8 cellular contexts compared by ENCODE assay signal in genomic region chr2:11582526-11583202, GRCh38. TPM values are rescaled to one million over a fixed set of nuclear protein-coding genes. Genes with fewer than 3 reads are reported as not detected.
A peak's percentile ranks its signal among the peaks of the same experiment; 100 is the strongest.
DNase-seq lines count a peak whose midpoint lies in the region; ATAC-seq and TF ChIP-seq lines count a peak whose summit lies in the region.

No MANE protein-coding gene starts in this region.

- no CpG with 5 or more reads among the region's 19 CpGs for WGBS in H9 (ENCODE audit: extremely low coverage, insufficient read length, low lambda C conversion rate)
- WGBS in lung, 2 donors, result 55 to 62% methylated on average over 19 of the region's 19 CpGs

- H3K9me3 Mint-ChIP-seq in H9, result no peaks in the 10 kb centered on the region

- no peak overlapping the region for H2AK5ac ChIP-seq in H9 (ENCODE audit: insufficient read length, low read length)

- no peak overlapping the region for H3T11ph ChIP-seq in H9 (ENCODE audit: low read length)

- H3K18ac ChIP-seq in H9 (ENCODE audit: insufficient read length, low read depth, low read length), result no peak overlapping the region

- H3K4me3 Mint-ChIP-seq in H9, result no peak overlapping the region

- no peak overlapping the region for H2BK15ac ChIP-seq in H9 (ENCODE audit: low read depth, low read length)

- no peak overlapping the region for H4K91ac ChIP-seq in H9 (ENCODE audit: insufficient read length, low read depth, low read length)

- H3K9ac ChIP-seq in H9 (ENCODE audit: extremely low read depth, insufficient read length, low read length), result no peak overlapping the region

- H4K5ac ChIP-seq in H9 (ENCODE audit: insufficient read length, low read depth, low read length), result no peak overlapping the region

- peak; percentile 80 for DNase-seq in H9
- peak; percentile 19 for DNase-seq in NCI-H510A (lab: John Stamatoyannopoulos, UW)
- peak; percentile 80 for DNase-seq in activated CD4-positive, alpha-beta T cell treated with anti-CD3 and anti-CD28 coated beads for 48 hours
- DNase-seq in dermis blood vessel endothelial cell, result peak; percentile 77
- DNase-seq in lung (ENCODE audit: low spot score), result peak; percentile 67
- DNase-seq in stimulated activated CD8-positive, alpha-beta memory T cell treated with anti-CD3 and anti-CD28 coated beads, Interleukin-15, amount 100 ng/mL, for 1 hour (ENCODE audit: low read depth), result peak; percentile 25
- DNase-seq in NCI-H1048 (lab: John Stamatoyannopoulos, UW), result no peak

- no peak overlapping the region for H3K4ac ChIP-seq in H9 (ENCODE audit: low read depth, low read length)

- H3K4me1 ChIP-seq in H9 (ENCODE audit: insufficient read depth, low read length) (0 out of 2 replicates have a peak, but pooled peaks cover 2% of the 10 kb centered on the region), lung (ENCODE audit: control insufficient read depth in 2 of 2, insufficient read depth in 2 of 2, low read length in 2 of 2) (no peaks in the 10 kb centered on the region)

- H4K8ac ChIP-seq in H9 (replicated peaks; ENCODE audit: insufficient read length, low read depth, low read length), result no peak overlapping the region

- no peak overlapping the region for H3K23ac ChIP-seq in H9 (ENCODE audit: insufficient read length, low read depth, low read length)

- no peak overlapping the region for H2BK12ac ChIP-seq in H9 (ENCODE audit: insufficient read length, low read depth, low read length)

- H3K14ac ChIP-seq in H9 (ENCODE audit: insufficient read depth, low read length), result no peak overlapping the region

- H2AFZ ChIP-seq in H9 (ENCODE audit: low read length), result no peak overlapping the region

- no peaks in the 10 kb centered on the region for H3K79me2 ChIP-seq in H9 (ENCODE audit: insufficient read depth, low read length)

- H3K4me1 Mint-ChIP-seq in H9, result peaks cover 27 to 28% of the 10 kb centered on the region in 2 experiments

- no peaks in the 10 kb centered on the region for H3K36me3 ChIP-seq in lung (ENCODE audit: control insufficient read depth in 2 of 2, insufficient read depth in 2 of 2, low read length in 2 of 2)

- H3K27me3 ChIP-seq in H9 (ENCODE audit: insufficient read depth, low read length), result no peaks in the 10 kb centered on the region
- H3K27me3 ChIP-seq in lung (ENCODE audit: control insufficient read depth, insufficient read depth), result no peaks in the 10 kb centered on the region

- TF ChIP-seq CTCF in C4-2B (conservative IDR thresholded peaks at IDR 0.05) (peak; percentile 88), H9 (conservative IDR thresholded peaks at IDR 0.05) (peak; percentile 91), lung (IDR thresholded peaks at IDR 0.05; ENCODE audit: control extremely low read depth, extremely low read depth) (peak; percentile 30)

- peak; percentile 53 for ATAC-seq in lung (ENCODE audit: insufficient read depth, low FRiP score)

- H4K20me1 ChIP-seq in H9 (ENCODE audit: control insufficient read depth, insufficient read depth, insufficient read length), result no peaks in the 10 kb centered on the region

- H2BK120ac ChIP-seq in H9 (ENCODE audit: low read depth, low read length, poor library complexity, severe bottlenecking), result no peak overlapping the region

- H3K27ac ChIP-seq in C4-2B (no peak overlapping the region), H9 (ENCODE audit: insufficient read length, low read depth, low read length) (no peak overlapping the region), lung (ENCODE audit: low read depth in 1 of 2, low read length in 1 of 2) (no peak overlapping the region)

- no peaks in the 10 kb centered on the region for H3K27me3 Mint-ChIP-seq in H9 (ENCODE audit: low read depth)

- no peak overlapping the region for H2BK5ac ChIP-seq in H9 (ENCODE audit: insufficient read length, low read length)

- H3K4me3 ChIP-seq in lung, result no peak overlapping the region

- H3K79me1 ChIP-seq in H9 (ENCODE audit: insufficient read depth, low read depth, low read length, poor library complexity, severe bottlenecking), result no peaks in the 10 kb centered on the region

- no peak overlapping the region for H3K56ac ChIP-seq in H9 (ENCODE audit: insufficient read length, low read depth, low read length)

- H3K9me3 ChIP-seq in H9 (ENCODE audit: control insufficient read depth, low read depth, low read length), result no peaks in the 10 kb centered on the region
- H3K9me3 ChIP-seq in lung (ENCODE audit: control insufficient read depth in 2 of 2, insufficient read depth in 1 of 2, low read length in 1 of 2), result no peaks in the 10 kb centered on the region

- H2BK20ac ChIP-seq in H9 (ENCODE audit: low read depth, low read length, poor library complexity, severe bottlenecking), result no peak overlapping the region

- H3K36me3 Mint-ChIP-seq in H9 (ENCODE audit: insufficient read depth in 1 of 3, low read depth in 3 of 3), result peaks cover 10 to 13% (median 11%) of the 10 kb centered on the region in 3 experiments; a peak in 6 of 7 replicates

- no peaks in the 10 kb centered on the region for H3K23me2 ChIP-seq in H9 (ENCODE audit: insufficient read length, low read depth, low read length, poor library complexity, severe bottlenecking)

- no peak overlapping the region; a peak in 1 of 7 replicates for H3K27ac Mint-ChIP-seq in H9

- H3K4me2 ChIP-seq in H9 (ENCODE audit: insufficient read depth, insufficient read length, low read length), result no peak overlapping the region

RNA-seq across cellular contexts. Expression of gene GREB1, which starts 48.8 kb away (rescaled TPM):
- total RNA-seq in H9 (2021) (15.3 and 16.5 TPM in 2 replicates), dermis blood vessel endothelial cell (0.17 and 0.33 TPM in 2 replicates), lung (1 to 10 TPM; 2.9 to 3.3 TPM)
- polyA plus RNA-seq in lung, result under 1 TPM; 0.23 to 0.67 TPM

Comparison
In these comparisons a context has a peak if more than half of its experiments do, and no peak if none do; other contexts are left out.
1. CTCF ChIP-seq: peak in every context shown above with its lines; median percentile 91 in H9; 88 in C4-2B; 30 in lung.